1 cellular context compared by ENCODE assay signal in the genomic region with DNA sequence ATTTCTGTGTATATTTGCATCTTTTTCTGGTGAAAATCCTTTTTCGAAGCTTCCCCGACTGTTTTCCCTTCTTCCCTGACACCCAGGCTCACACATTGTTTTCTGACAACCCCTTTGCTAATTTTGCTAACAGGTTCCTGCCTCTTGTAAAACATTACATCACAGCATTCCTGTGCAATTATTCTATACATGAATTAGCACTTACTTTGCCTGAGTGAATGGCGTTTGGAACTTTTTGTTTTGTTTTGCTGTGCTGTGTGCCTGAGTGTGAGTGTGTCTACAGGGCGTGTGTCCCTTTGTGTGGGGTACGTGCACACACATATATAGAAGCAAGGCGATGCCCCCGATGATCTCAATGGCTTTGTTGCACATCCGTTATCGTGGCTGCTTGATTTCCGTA.
TF ChIP-seq lines count a peak whose summit lies in the region.

No MANE protein-coding gene starts in this region.

TF ChIP-seq in WTC11, 78 proteins besides CTCF, POLR2A, EP300 and RAD21:
- TF ChIP-seq, protein P1, sequence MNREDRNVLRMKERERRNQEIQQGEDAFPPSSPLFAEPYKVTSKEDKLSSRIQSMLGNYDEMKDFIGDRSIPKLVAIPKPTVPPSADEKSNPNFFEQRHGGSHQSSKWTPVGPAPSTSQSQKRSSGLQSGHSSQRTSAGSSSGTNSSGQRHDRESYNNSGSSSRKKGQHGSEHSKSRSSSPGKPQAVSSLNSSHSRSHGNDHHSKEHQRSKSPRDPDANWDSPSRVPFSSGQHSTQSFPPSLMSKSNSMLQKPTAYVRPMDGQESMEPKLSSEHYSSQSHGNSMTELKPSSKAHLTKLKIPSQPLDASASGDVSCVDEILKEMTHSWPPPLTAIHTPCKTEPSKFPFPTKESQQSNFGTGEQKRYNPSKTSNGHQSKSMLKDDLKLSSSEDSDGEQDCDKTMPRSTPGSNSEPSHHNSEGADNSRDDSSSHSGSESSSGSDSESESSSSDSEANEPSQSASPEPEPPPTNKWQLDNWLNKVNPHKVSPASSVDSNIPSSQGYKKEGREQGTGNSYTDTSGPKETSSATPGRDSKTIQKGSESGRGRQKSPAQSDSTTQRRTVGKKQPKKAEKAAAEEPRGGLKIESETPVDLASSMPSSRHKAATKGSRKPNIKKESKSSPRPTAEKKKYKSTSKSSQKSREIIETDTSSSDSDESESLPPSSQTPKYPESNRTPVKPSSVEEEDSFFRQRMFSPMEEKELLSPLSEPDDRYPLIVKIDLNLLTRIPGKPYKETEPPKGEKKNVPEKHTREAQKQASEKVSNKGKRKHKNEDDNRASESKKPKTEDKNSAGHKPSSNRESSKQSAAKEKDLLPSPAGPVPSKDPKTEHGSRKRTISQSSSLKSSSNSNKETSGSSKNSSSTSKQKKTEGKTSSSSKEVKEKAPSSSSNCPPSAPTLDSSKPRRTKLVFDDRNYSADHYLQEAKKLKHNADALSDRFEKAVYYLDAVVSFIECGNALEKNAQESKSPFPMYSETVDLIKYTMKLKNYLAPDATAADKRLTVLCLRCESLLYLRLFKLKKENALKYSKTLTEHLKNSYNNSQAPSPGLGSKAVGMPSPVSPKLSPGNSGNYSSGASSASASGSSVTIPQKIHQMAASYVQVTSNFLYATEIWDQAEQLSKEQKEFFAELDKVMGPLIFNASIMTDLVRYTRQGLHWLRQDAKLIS (CRISPR knock-in tag; IDR thresholded peaks at IDR 0.05; ENCODE audit: borderline replicate concordance), result no peak
- TF ChIP-seq, protein P2, sequence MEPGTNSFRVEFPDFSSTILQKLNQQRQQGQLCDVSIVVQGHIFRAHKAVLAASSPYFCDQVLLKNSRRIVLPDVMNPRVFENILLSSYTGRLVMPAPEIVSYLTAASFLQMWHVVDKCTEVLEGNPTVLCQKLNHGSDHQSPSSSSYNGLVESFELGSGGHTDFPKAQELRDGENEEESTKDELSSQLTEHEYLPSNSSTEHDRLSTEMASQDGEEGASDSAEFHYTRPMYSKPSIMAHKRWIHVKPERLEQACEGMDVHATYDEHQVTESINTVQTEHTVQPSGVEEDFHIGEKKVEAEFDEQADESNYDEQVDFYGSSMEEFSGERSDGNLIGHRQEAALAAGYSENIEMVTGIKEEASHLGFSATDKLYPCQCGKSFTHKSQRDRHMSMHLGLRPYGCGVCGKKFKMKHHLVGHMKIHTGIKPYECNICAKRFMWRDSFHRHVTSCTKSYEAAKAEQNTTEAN (CRISPR knock-in tag; IDR thresholded peaks at IDR 0.05), result no peak
- TF ChIP-seq ESRRA (CRISPR knock-in tag; IDR thresholded peaks at IDR 0.05; ENCODE audit: borderline replicate concordance) (no peak), TCF7 (CRISPR knock-in tag; IDR thresholded peaks at IDR 0.05; ENCODE audit: low read depth) (no peak), SMAD3 (CRISPR knock-in tag; IDR thresholded peaks at IDR 0.05; ENCODE audit: borderline replicate concordance) (no peak), SMAD4 (CRISPR knock-in tag; IDR thresholded peaks at IDR 0.05) (no peak)
